ENCODE assay signal across 1 cellular context in genomic region chr6:56745971-56746370, GRCh38.
TF ChIP-seq lines count a peak whose summit lies in the region.

No MANE protein-coding gene starts in this region.

TF ChIP-seq in WTC11, 78 proteins besides CTCF, POLR2A, EP300 and RAD21 (continued from another document):
- TF ChIP-seq ZNF532 (CRISPR knock-in tag; IDR thresholded peaks at IDR 0.05; ENCODE audit: borderline replicate concordance) (no peak), TP53 (CRISPR knock-in tag; IDR thresholded peaks at IDR 0.05) (no peak)
